Comparison of ENCODE assay signal across 1 cellular context in the genomic region with DNA sequence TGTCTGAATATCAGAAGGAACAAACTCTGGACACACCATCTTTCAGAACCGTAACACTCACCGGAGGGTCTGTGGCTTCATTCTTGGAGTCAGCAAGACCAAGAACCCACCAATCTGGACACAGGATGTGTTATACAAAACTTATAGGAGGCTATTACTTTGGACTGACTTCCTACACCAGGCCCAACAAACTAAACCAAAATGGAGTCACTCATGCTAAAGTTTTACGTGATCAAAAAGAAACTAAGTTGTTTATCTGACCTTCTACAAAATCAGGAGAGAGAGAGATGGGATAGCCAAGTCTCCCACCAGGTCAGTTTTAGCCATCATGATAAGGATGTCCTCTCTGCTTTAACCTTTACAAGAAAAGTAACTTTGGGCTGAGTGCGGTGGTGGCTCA.
A peak's percentile ranks its signal among the peaks of the same experiment; 100 is the strongest.
TF ChIP-seq lines count a peak whose summit lies in the region.

No MANE protein-coding gene starts in this region.

TF ChIP-seq in K562, 482 proteins besides CTCF, POLR2A, EP300 and RAD21 (continued from another document and continues in another):
- TF ChIP-seq, protein P1, sequence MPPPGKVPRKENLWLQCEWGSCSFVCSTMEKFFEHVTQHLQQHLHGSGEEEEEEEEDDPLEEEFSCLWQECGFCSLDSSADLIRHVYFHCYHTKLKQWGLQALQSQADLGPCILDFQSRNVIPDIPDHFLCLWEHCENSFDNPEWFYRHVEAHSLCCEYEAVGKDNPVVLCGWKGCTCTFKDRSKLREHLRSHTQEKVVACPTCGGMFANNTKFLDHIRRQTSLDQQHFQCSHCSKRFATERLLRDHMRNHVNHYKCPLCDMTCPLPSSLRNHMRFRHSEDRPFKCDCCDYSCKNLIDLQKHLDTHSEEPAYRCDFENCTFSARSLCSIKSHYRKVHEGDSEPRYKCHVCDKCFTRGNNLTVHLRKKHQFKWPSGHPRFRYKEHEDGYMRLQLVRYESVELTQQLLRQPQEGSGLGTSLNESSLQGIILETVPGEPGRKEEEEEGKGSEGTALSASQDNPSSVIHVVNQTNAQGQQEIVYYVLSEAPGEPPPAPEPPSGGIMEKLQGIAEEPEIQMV (tag; conservative IDR thresholded peaks at IDR 0.05; ENCODE audit: low read depth) = peak; percentile 66; the same call in 1 of the 2 replicates
- TF ChIP-seq PTTG1 (tag; IDR thresholded peaks at IDR 0.05; ENCODE audit: low read depth) (peak; percentile 85), ZNF668 (CRISPR knock-in tag; IDR thresholded peaks at IDR 0.05) (0 out of 2 replicates have a peak, but pooled peaks have one; percentile 45), ZNF175 (CRISPR knock-in tag; IDR thresholded peaks at IDR 0.05; ENCODE audit: low read depth) (0 out of 2 replicates have a peak, but pooled peaks have one; percentile 44), TEAD1 (CRISPR knock-in tag; IDR thresholded peaks at IDR 0.05) (peak in 1 of 2 experiments; percentile 64; a peak in 1 of 4 replicates), KLF6 (CRISPR knock-in tag; IDR thresholded peaks at IDR 0.05; ENCODE audit: borderline replicate concordance) (peak; percentile 77; the same call in 1 of the 2 replicates), CXXC5 (CRISPR knock-in tag; IDR thresholded peaks at IDR 0.05) (peak; percentile 68), PTRF (tag; IDR thresholded peaks at IDR 0.05) (peak; percentile 86), RBM15 (IDR thresholded peaks at IDR 0.05; ENCODE audit: insufficient read depth, low read length) (no peak), CC2D1A (IDR thresholded peaks at IDR 0.05) (no peak), NR2C1 (IDR thresholded peaks at IDR 0.05) (no peak), NR2C1 (tag; IDR thresholded peaks at IDR 0.05) (peak; percentile 83), NFXL1 (CRISPR knock-in tag; IDR thresholded peaks at IDR 0.05) (0 out of 2 replicates have a peak, but pooled peaks have one; percentile 73), TEAD2 (tag; IDR thresholded peaks at IDR 0.05) (peak; percentile 57; the same call in 1 of the 2 replicates), ETV1 (tag; conservative IDR thresholded peaks at IDR 0.05; ENCODE audit: low read depth) (peak; percentile 35; the same call in 1 of the 2 replicates), CSDE1 (IDR thresholded peaks at IDR 0.05) (no peak), JUND (IDR thresholded peaks at IDR 0.05; ENCODE audit: borderline replicate concordance, low read depth, low read length) (no peak), JUND (tag; IDR thresholded peaks at IDR 0.05; ENCODE audit: borderline replicate concordance, low read depth, low read length) (peak; percentile 29; the same call in 1 of the 3 replicates), PYGO2 (tag; IDR thresholded peaks at IDR 0.05) (peak; percentile 83), HCFC1 (IDR thresholded peaks at IDR 0.05; ENCODE audit: low read depth, low read length) (no peak), STAT5B (CRISPR knock-in tag; IDR thresholded peaks at IDR 0.05) (peak; percentile 26; the same call in 1 of the 2 replicates), POLR3G (IDR thresholded peaks at IDR 0.05; ENCODE audit: extremely low read depth, insufficient read length, insufficient replicate concordance) (no peak), RBM14 (IDR thresholded peaks at IDR 0.05; ENCODE audit: borderline replicate concordance, insufficient read depth, low read depth, low read length) (no peak)
- TF ChIP-seq, protein P2, sequence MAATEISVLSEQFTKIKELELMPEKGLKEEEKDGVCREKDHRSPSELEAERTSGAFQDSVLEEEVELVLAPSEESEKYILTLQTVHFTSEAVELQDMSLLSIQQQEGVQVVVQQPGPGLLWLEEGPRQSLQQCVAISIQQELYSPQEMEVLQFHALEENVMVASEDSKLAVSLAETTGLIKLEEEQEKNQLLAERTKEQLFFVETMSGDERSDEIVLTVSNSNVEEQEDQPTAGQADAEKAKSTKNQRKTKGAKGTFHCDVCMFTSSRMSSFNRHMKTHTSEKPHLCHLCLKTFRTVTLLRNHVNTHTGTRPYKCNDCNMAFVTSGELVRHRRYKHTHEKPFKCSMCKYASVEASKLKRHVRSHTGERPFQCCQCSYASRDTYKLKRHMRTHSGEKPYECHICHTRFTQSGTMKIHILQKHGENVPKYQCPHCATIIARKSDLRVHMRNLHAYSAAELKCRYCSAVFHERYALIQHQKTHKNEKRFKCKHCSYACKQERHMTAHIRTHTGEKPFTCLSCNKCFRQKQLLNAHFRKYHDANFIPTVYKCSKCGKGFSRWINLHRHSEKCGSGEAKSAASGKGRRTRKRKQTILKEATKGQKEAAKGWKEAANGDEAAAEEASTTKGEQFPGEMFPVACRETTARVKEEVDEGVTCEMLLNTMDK (IDR thresholded peaks at IDR 0.05; ENCODE audit: borderline replicate concordance, insufficient read depth, low read depth, low read length, poor library complexity, severe bottlenecking) = no peak
- TF ChIP-seq, protein P3, sequence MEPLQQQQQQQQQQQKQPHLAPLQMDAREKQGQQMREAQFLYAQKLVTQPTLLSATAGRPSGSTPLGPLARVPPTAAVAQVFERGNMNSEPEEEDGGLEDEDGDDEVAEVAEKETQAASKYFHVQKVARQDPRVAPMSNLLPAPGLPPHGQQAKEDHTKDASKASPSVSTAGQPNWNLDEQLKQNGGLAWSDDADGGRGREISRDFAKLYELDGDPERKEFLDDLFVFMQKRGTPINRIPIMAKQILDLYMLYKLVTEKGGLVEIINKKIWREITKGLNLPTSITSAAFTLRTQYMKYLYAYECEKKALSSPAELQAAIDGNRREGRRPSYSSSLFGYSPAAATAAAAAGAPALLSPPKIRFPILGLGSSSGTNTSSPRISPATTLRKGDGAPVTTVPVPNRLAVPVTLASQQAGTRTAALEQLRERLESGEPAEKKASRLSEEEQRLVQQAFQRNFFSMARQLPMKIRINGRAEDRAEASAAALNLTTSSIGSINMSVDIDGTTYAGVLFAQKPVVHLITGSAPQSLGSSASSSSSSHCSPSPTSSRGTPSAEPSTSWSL (CRISPR knock-in tag; IDR thresholded peaks at IDR 0.05; ENCODE audit: borderline replicate concordance) = no peak
- TF ChIP-seq, protein P4, sequence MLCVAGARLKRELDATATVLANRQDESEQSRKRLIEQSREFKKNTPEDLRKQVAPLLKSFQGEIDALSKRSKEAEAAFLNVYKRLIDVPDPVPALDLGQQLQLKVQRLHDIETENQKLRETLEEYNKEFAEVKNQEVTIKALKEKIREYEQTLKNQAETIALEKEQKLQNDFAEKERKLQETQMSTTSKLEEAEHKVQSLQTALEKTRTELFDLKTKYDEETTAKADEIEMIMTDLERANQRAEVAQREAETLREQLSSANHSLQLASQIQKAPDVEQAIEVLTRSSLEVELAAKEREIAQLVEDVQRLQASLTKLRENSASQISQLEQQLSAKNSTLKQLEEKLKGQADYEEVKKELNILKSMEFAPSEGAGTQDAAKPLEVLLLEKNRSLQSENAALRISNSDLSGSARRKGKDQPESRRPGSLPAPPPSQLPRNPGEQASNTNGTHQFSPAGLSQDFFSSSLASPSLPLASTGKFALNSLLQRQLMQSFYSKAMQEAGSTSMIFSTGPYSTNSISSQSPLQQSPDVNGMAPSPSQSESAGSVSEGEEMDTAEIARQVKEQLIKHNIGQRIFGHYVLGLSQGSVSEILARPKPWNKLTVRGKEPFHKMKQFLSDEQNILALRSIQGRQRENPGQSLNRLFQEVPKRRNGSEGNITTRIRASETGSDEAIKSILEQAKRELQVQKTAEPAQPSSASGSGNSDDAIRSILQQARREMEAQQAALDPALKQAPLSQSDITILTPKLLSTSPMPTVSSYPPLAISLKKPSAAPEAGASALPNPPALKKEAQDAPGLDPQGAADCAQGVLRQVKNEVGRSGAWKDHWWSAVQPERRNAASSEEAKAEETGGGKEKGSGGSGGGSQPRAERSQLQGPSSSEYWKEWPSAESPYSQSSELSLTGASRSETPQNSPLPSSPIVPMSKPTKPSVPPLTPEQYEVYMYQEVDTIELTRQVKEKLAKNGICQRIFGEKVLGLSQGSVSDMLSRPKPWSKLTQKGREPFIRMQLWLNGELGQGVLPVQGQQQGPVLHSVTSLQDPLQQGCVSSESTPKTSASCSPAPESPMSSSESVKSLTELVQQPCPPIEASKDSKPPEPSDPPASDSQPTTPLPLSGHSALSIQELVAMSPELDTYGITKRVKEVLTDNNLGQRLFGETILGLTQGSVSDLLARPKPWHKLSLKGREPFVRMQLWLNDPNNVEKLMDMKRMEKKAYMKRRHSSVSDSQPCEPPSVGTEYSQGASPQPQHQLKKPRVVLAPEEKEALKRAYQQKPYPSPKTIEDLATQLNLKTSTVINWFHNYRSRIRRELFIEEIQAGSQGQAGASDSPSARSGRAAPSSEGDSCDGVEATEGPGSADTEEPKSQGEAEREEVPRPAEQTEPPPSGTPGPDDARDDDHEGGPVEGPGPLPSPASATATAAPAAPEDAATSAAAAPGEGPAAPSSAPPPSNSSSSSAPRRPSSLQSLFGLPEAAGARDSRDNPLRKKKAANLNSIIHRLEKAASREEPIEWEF (CRISPR knock-in tag; IDR thresholded peaks at IDR 0.05) = no peak
- TF ChIP-seq, protein P5, sequence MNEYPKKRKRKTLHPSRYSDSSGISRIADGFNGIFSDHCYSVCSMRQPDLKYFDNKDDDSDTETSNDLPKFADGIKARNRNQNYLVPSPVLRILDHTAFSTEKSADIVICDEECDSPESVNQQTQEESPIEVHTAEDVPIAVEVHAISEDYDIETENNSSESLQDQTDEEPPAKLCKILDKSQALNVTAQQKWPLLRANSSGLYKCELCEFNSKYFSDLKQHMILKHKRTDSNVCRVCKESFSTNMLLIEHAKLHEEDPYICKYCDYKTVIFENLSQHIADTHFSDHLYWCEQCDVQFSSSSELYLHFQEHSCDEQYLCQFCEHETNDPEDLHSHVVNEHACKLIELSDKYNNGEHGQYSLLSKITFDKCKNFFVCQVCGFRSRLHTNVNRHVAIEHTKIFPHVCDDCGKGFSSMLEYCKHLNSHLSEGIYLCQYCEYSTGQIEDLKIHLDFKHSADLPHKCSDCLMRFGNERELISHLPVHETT (CRISPR knock-in tag; conservative IDR thresholded peaks at IDR 0.05 in 1 of 2, IDR thresholded peaks at IDR 0.05 in 1 of 2) = peak in 1 of 2 experiments; percentile 56; a peak in 1 of 4 replicates
- TF ChIP-seq, protein P6, sequence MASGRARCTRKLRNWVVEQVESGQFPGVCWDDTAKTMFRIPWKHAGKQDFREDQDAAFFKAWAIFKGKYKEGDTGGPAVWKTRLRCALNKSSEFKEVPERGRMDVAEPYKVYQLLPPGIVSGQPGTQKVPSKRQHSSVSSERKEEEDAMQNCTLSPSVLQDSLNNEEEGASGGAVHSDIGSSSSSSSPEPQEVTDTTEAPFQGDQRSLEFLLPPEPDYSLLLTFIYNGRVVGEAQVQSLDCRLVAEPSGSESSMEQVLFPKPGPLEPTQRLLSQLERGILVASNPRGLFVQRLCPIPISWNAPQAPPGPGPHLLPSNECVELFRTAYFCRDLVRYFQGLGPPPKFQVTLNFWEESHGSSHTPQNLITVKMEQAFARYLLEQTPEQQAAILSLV (tag; IDR thresholded peaks at IDR 0.05) = peak; percentile 80
- TF ChIP-seq, protein P7, sequence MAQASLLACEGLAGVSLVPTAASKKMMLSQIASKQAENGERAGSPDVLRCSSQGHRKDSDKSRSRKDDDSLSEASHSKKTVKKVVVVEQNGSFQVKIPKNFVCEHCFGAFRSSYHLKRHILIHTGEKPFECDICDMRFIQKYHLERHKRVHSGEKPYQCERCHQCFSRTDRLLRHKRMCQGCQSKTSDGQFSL (CRISPR knock-in tag; IDR thresholded peaks at IDR 0.05) = no peak
- TF ChIP-seq, protein P7 (tag; IDR thresholded peaks at IDR 0.05) = peak in 1 of 2 experiments; percentile 84; a peak in 1 of 4 replicates
- TF ChIP-seq, protein P8, sequence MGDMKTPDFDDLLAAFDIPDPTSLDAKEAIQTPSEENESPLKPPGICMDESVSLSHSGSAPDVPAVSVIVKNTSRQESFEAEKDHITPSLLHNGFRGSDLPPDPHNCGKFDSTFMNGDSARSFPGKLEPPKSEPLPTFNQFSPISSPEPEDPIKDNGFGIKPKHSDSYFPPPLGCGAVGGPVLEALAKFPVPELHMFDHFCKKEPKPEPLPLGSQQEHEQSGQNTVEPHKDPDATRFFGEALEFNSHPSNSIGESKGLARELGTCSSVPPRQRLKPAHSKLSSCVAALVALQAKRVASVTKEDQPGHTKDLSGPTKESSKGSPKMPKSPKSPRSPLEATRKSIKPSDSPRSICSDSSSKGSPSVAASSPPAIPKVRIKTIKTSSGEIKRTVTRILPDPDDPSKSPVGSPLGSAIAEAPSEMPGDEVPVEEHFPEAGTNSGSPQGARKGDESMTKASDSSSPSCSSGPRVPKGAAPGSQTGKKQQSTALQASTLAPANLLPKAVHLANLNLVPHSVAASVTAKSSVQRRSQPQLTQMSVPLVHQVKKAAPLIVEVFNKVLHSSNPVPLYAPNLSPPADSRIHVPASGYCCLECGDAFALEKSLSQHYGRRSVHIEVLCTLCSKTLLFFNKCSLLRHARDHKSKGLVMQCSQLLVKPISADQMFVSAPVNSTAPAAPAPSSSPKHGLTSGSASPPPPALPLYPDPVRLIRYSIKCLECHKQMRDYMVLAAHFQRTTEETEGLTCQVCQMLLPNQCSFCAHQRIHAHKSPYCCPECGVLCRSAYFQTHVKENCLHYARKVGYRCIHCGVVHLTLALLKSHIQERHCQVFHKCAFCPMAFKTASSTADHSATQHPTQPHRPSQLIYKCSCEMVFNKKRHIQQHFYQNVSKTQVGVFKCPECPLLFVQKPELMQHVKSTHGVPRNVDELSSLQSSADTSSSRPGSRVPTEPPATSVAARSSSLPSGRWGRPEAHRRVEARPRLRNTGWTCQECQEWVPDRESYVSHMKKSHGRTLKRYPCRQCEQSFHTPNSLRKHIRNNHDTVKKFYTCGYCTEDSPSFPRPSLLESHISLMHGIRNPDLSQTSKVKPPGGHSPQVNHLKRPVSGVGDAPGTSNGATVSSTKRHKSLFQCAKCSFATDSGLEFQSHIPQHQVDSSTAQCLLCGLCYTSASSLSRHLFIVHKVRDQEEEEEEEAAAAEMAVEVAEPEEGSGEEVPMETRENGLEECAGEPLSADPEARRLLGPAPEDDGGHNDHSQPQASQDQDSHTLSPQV (IDR thresholded peaks at IDR 0.05) = peak; percentile 97
- TF ChIP-seq, protein P9, sequence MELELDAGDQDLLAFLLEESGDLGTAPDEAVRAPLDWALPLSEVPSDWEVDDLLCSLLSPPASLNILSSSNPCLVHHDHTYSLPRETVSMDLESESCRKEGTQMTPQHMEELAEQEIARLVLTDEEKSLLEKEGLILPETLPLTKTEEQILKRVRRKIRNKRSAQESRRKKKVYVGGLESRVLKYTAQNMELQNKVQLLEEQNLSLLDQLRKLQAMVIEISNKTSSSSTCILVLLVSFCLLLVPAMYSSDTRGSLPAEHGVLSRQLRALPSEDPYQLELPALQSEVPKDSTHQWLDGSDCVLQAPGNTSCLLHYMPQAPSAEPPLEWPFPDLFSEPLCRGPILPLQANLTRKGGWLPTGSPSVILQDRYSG (tag; conservative IDR thresholded peaks at IDR 0.05; ENCODE audit: low read depth) = peak; percentile 90
- TF ChIP-seq, protein P10, sequence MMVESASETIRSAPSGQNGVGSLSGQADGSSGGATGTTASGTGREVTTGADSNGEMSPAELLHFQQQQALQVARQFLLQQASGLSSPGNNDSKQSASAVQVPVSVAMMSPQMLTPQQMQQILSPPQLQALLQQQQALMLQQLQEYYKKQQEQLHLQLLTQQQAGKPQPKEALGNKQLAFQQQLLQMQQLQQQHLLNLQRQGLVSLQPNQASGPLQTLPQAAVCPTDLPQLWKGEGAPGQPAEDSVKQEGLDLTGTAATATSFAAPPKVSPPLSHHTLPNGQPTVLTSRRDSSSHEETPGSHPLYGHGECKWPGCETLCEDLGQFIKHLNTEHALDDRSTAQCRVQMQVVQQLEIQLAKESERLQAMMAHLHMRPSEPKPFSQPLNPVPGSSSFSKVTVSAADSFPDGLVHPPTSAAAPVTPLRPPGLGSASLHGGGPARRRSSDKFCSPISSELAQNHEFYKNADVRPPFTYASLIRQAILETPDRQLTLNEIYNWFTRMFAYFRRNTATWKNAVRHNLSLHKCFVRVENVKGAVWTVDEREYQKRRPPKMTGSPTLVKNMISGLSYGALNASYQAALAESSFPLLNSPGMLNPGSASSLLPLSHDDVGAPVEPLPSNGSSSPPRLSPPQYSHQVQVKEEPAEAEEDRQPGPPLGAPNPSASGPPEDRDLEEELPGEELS (CRISPR knock-in tag; IDR thresholded peaks at IDR 0.05; ENCODE audit: borderline replicate concordance) = no peak
